8 cellular contexts compared by ENCODE assay signal in the genomic region with DNA sequence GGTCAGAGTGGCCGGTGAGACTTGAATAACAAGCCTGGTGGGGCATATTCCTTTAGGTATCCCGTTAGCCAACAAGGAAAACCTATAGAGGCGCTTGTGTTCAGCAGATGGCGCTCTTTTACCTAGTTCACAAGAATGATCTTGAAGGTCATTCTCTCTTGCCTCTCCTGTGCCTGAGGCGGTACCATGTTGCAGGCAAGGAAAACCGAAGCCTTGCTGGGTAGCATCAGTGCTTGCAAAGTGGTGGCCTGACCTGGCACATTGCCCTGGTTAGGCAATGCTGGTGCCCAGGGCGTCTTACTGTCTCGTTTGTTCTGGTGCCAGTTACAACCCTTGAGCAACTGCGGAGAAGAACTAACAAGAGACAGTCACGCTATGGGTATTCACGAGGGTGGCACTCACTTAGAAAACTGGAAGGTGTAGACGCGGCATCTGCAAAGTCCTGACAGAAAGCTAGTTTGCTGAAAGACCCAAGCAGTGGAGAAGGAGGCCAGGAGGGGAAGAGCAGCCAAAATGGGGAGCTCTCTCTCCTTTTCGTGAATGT. TPM values are rescaled to one million over a fixed set of nuclear protein-coding genes. Genes with fewer than 3 reads are reported as not detected.
DNase-seq lines count a peak whose midpoint lies in the region; ATAC-seq and TF ChIP-seq lines count a peak whose summit lies in the region.

No MANE protein-coding gene starts in this region.

- no peak overlapping the region for H3K27ac Mint-ChIP-seq in progenitor cell of endocrine pancreas

- no peak for TF ChIP-seq POLR2A in Peyer's patch (IDR thresholded peaks at IDR 0.05)

- peak; percentile 87 for DNase-seq in DMS79 treated with DMSO at 0.1 percent for 48 hours (lab: John Stamatoyannopoulos, UW)
- peak; percentile 78 to 82 for DNase-seq in Kasumi-1 (lab: John Stamatoyannopoulos, UW)
- peak; percentile 34 to 86 (median 54) for DNase-seq in Peyer's patch
- peak; percentile 90 for DNase-seq in amniotic epithelial cell (ENCODE audit: low read depth)
- peak; percentile 34 to 86 for DNase-seq in heart right ventricle
- DNase-seq in progenitor cell of endocrine pancreas (ENCODE audit: low spot score, unreplicated experiment) = peak; percentile 41

- intact Hi-C loops in heart right ventricle (cut with DNase I) = loop anchor here (1.0 to 10.0 kb wide), 15 partner anchors 89 to 348 kb away; no protein-coding TSS in a partner anchor

- no peaks in the 10 kb centered on the region for H3K27me3 Mint-ChIP-seq in progenitor cell of endocrine pancreas

- peaks cover 3% of the 10 kb centered on the region for H3K4me1 Mint-ChIP-seq in progenitor cell of endocrine pancreas (ENCODE audit: low read depth)

- TF ChIP-seq CTCF in Peyer's patch (IDR thresholded peaks at IDR 0.05) (peak in 5 of 6 experiments; percentile 17 to 78 (median 76)), heart right ventricle (IDR thresholded peaks at IDR 0.05) (peak; percentile 44 to 87 (median 73)), progenitor cell of endocrine pancreas (IDR thresholded peaks at IDR 0.05; ENCODE audit: unreplicated experiment) (peak; percentile 74)

- no peaks in the 10 kb centered on the region for H3K4me1 ChIP-seq in Peyer's patch
- peaks cover 0 to 41% (median 23%) of the 10 kb centered on the region in 9 donors for H3K4me1 ChIP-seq in heart right ventricle

- H3K27me3 ChIP-seq in Peyer's patch (no peaks in the 10 kb centered on the region), heart right ventricle (no peaks in the 10 kb centered on the region)

- H3K4me3 ChIP-seq in Peyer's patch (no peak overlapping the region), heart right ventricle (no peak overlapping the region)

- H3K27ac ChIP-seq in Peyer's patch (peak overlapping the region in 1 of 4 donors; percentile 35), heart right ventricle (peak overlapping the region in 9 of 10 donors; percentile 1 to 88 (median 82))

- peaks cover 3% of the 10 kb centered on the region for H3K36me3 Mint-ChIP-seq in progenitor cell of endocrine pancreas (ENCODE audit: insufficient read depth)

- H3K36me3 ChIP-seq in Peyer's patch (no peaks in the 10 kb centered on the region), heart right ventricle (no peaks in the 10 kb centered on the region)

- H3K9me3 Mint-ChIP-seq in progenitor cell of endocrine pancreas (ENCODE audit: low read depth) = no peaks in the 10 kb centered on the region

- ATAC-seq in heart right ventricle (peak; percentile 79 to 88 (median 83)), HG03097 (IDR thresholded peaks at IDR 0.05; ENCODE audit: low FRiP score, unreplicated experiment) (no peak), GM21529 (IDR thresholded peaks at IDR 0.05; ENCODE audit: unreplicated experiment) (no peak)

- no peak overlapping the region for H3K4me3 Mint-ChIP-seq in progenitor cell of endocrine pancreas (ENCODE audit: low read depth)

- WGBS in heart right ventricle, 2 donors = 45 to 50% methylated on average over 14 of the region's 14 CpGs

- H3K9me3 ChIP-seq in Peyer's patch (no peaks in the 10 kb centered on the region), heart right ventricle (no peaks in the 10 kb centered on the region)

RNA-seq across cellular contexts. Expression of gene AOPEP, which starts 56.7 kb away (rescaled TPM):
- total RNA-seq in Peyer's patch = 100 to 1,000 TPM in 3 of 4 donors, 10 to 100 TPM in 1; 83.5 to 272 (median 117) TPM
- 100 to 1,000 TPM; 133 to 250 (median 161) TPM for total RNA-seq in heart right ventricle
- polyA plus RNA-seq in heart right ventricle = 100 to 1,000 TPM; 110 to 192 TPM
- 51.9 and 58.2 TPM in 2 replicates for total RNA-seq in progenitor cell of endocrine pancreas

Comparison
In these comparisons a context has a peak if more than half of its experiments do, and no peak if none do; other contexts are left out.
1. ATAC-seq: peak in heart right ventricle (8 of 8); none in HG03097 (single experiment) and GM21529 (single experiment).
2. Peak in every context shown above with its lines, with median percentiles within 50 percentile points of each other: DNase-seq and CTCF ChIP-seq.